In the genomic region with DNA sequence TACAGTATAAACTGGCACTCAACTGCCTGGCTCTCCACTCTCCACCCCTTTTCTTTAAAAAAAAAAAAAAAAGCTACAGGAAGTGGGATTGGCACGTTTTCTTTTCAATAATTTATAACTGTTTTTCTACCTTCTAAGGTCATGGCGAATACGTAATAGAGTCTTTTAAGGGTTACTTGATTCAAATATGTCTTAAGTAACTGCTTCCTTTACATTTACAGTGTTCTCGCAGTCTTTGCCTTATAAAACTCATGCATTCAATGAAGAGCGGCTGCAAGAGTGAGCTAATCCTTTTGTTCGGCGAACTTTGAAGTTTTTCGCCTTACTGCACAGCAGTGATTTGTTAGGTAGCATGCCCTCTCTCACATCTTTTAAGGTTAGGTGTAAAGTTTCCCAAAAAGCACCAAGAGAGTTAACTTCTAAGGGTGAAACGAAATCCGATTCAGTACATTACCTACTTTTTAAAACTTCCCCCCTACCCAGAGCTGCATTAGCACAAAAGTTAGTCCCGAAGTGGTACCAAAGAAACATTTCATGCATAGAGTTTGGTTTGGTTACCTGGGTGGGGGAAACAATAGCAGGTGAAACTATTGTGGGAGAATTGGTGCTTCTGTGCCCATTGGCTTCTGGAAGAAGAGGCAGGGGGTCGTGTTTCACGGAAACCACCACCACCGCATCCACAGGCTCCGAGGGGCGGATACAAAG, we compare ENCODE assay signal across 12 cellular contexts. TPM values are rescaled to one million over a fixed set of nuclear protein-coding genes. Genes with fewer than 3 reads are reported as not detected.
A peak's percentile ranks its signal among the peaks of the same experiment; 100 is the strongest.
DNase-seq lines count a peak whose midpoint lies in the region; ATAC-seq, FAIRE-seq and TF ChIP-seq lines count a peak whose summit lies in the region.
"Had no signal": no experiment of that assay in that cellular context is flagged by ENCODE, and none has a peak within 500 bp of the region (broad histone marks: within the 10 kb centered on the region; RNA-seq: fewer than 3 reads in every experiment).

No MANE protein-coding gene starts in this region.

- peak overlapping the region; percentile 91 for H3K4me3 ChIP-seq in A549
- peak overlapping the region; percentile 11 for H3K4me3 ChIP-seq in HAP-1
- H3K4me3 ChIP-seq in keratinocyte (ENCODE audit: control insufficient read depth in 2 of 3, extremely low read depth in 1 of 3, insufficient read depth in 2 of 3, low read depth in 1 of 3, low read length in 3 of 3): peak overlapping the region; percentile 74 to 91 (median 77)

- FAIRE-seq in A549 (lab: Jason Lieb, UNC) (no peak), keratinocyte (lab: Jason Lieb, UNC) (no peak), GM12891 (lab: Jason Lieb, UNC) (no peak)

- H3K79me2 ChIP-seq in keratinocyte (ENCODE audit: control insufficient read depth, insufficient read depth, low read length): peaks cover 68% of the 10 kb centered on the region

- in situ Hi-C loops in HAP-1 (cut with MboI; ENCODE audit: low sequenced_read_pairs): no loop called here

- TF ChIP-seq POLR2A in A549 (IDR thresholded peaks at IDR 0.05; ENCODE audit: low read length) (no peak), GM12891 (IDR thresholded peaks at IDR 0.05; ENCODE audit: low read depth, low read length) (no peak)

- H3K4me2 ChIP-seq in A549 (peak overlapping the region; percentile 81), keratinocyte (ENCODE audit: control insufficient read depth, extremely low read depth, insufficient read depth, low read depth, low read length) (peak overlapping the region; percentile 98)

- H3K9me1 ChIP-seq in keratinocyte (ENCODE audit: control insufficient read depth, extremely low read depth, insufficient read depth, low read length): no peaks in the 10 kb centered on the region

- TF ChIP-seq CTCF in A549 (IDR thresholded peaks at IDR 0.05): no peak
- TF ChIP-seq CTCF in keratinocyte (optimal IDR thresholded peaks at IDR 0.05 in 1 of 3, IDR thresholded peaks at IDR 0.05 in 1 of 3, conservative IDR thresholded peaks at IDR 0.05 in 1 of 3; ENCODE audit: extremely low read depth in 1 of 3, insufficient read depth in 2 of 3, low read length in 3 of 3): no peak

- H3K9me3 ChIP-seq in A549 (no peaks in the 10 kb centered on the region), HAP-1 (no peaks in the 10 kb centered on the region), keratinocyte (ENCODE audit: control insufficient read depth, low read depth, low read length) (no peaks in the 10 kb centered on the region)

- no peak for ATAC-seq in A549
- no peak for ATAC-seq in HG03521 (IDR thresholded peaks at IDR 0.05; ENCODE audit: unreplicated experiment)
- ATAC-seq in HG03342 (IDR thresholded peaks at IDR 0.05; ENCODE audit: unreplicated experiment): no peak

- no peaks in the 10 kb centered on the region; the same call in 1 of the 2 replicates for H3K36me3 ChIP-seq in HAP-1 (replicated peaks)
- peaks cover 3 to 9% of the 10 kb centered on the region in 2 experiments for H3K36me3 ChIP-seq in keratinocyte (ENCODE audit: control insufficient read depth in 2 of 2, extremely low read depth in 1 of 2, insufficient read depth in 2 of 2, low read length in 2 of 2)

- peaks cover 41% of the 10 kb centered on the region for H3K4me1 ChIP-seq in A549
- peaks cover 23% of the 10 kb centered on the region for H3K4me1 ChIP-seq in HAP-1
- H3K4me1 ChIP-seq in keratinocyte (ENCODE audit: control insufficient read depth, extremely low read depth, insufficient read depth, low read length): peaks cover 55% of the 10 kb centered on the region

- dilution Hi-C loops in keratinocyte (cut with MboI; ENCODE audit: extremely low pct_ligation_motif_present, low sequenced_read_pairs): no loop called here

- DNase-seq in A549 (ENCODE audit: low read depth in 1 of 2, low spot score in 1 of 2): peak in 1 of 2 experiments; percentile 21
- DNase-seq in HAP-1 (ENCODE audit: low spot score in 2 of 2): peak; percentile 45 to 57
- DNase-seq in astrocyte of the hippocampus (ENCODE audit: low read depth, low spot score): peak; percentile 57
- DNase-seq in keratinocyte (ENCODE audit: low read depth, low spot score): no peak
- no peak for DNase-seq in GM12891 (ENCODE audit: insufficient read length, low spot score)
- DNase-seq in NCI-H774 (lab: John Stamatoyannopoulos, UW): no peak
- DNase-seq: foreskin melanocyte, GF-D8, GOT3, NCI-H1105 had no signal

- no peak for TF ChIP-seq EP300 in A549 (IDR thresholded peaks at IDR 0.05)

- CTCF ChIA-PET in A549 (lab: Yijun Ruan, JAX): interaction anchor here (0.8 to 1.9 kb wide), 7 partner anchors 17 to 164 kb away, joined by 3 to 7 read pairs (median 5); no protein-coding TSS in a partner anchor

- H3K27ac ChIP-seq in A549 (peak overlapping the region; percentile 99 to 100), keratinocyte (ENCODE audit: control insufficient read depth, insufficient read depth, low read length) (peak overlapping the region; percentile 70)

- POLR2A ChIA-PET in A549 (lab: Yijun Ruan, JAX): interaction anchor here (0.6 to 1.4 kb wide), 3 partner anchors 30 to 78 kb away, joined by 3 to 4 read pairs (median 3); no protein-coding TSS in a partner anchor

- no peaks in the 10 kb centered on the region for H4K20me1 ChIP-seq in keratinocyte (ENCODE audit: control insufficient read depth, extremely low read depth, insufficient read depth, low read length)

- no peak overlapping the region for H2AFZ ChIP-seq in keratinocyte (ENCODE audit: control insufficient read depth, low read length)

- WGBS in A549 (ENCODE audit: missing lambda C conversion rate): 16% methylated on average over 16 of the region's 16 CpGs

- peak overlapping the region; percentile 70 for H3K9ac ChIP-seq in keratinocyte (ENCODE audit: control insufficient read depth, extremely low read depth, insufficient read depth, low read length)

- H3K27me3 ChIP-seq in HAP-1 (ENCODE audit: low read depth) (no peaks in the 10 kb centered on the region), keratinocyte (ENCODE audit: control insufficient read depth, extremely low read depth, insufficient read depth, low read length) (no peaks in the 10 kb centered on the region)

- no peak for TF ChIP-seq RAD21 in A549 (conservative IDR thresholded peaks at IDR 0.05 in 1 of 2, IDR thresholded peaks at IDR 0.05 in 1 of 2)

TF ChIP-seq in A549, 52 proteins besides CTCF, POLR2A, EP300 and RAD21:
- no peak for TF ChIP-seq PHF8 (IDR thresholded peaks at IDR 0.05; ENCODE audit: borderline replicate concordance, low read depth)

TF ChIP-seq in GM12891, 5 proteins besides CTCF, POLR2A, EP300 and RAD21:
- TF ChIP-seq TAF1 (IDR thresholded peaks at IDR 0.05; ENCODE audit: low read depth, low read length) (no peak), POLR2AphosphoS5 (IDR thresholded peaks at IDR 0.05; ENCODE audit: low read depth, low read length) (no peak), PAX5 (IDR thresholded peaks at IDR 0.05; ENCODE audit: insufficient read depth, low read length, severe bottlenecking) (no peak), SPI1 (IDR thresholded peaks at IDR 0.05; ENCODE audit: low read depth, low read length) (no peak), POU2F2 (IDR thresholded peaks at IDR 0.05; ENCODE audit: low read depth, low read length) (no peak)

RNA-seq across cellular contexts. Expression of a gene that starts 2.0 kb away (rescaled TPM):
- polyA plus RNA-seq in A549 (2011; rRNA removed) (21.1 and 26.1 TPM in 2 replicates), A549 (2017; fragmentation: RNase III; extraction: RNeasy Plus Mini Kit Qiagen cat#74134 plus additional on column Dnase treatment) (32.1 to 37.3 TPM (median 35.4 TPM) in 3 replicates), keratinocyte (18.7 to 57.6 TPM (median 32.1 TPM) in 3 replicates)
- 29.8 and 35.5 TPM in 2 replicates for polyA plus RNA-seq in A549 (2012; cell fraction: cytosol; rRNA removed)
- 20.9 and 33.2 TPM in 2 replicates for polyA plus RNA-seq in A549 (2012; cell fraction: nucleus; rRNA removed)
- 33.6 and 34.5 TPM in 2 replicates for polyA minus RNA-seq in A549 (2011; rRNA and poly(A)+ RNA removed)
- polyA plus RNA-seq in keratinocyte (2011; ENCODE audit: low read depth): 48.7 TPM
- polyA plus RNA-seq in keratinocyte (2011; cell fraction: cytosol; rRNA removed): 47.7 and 50.2 TPM in 2 replicates
- polyA plus RNA-seq in keratinocyte (2011; cell fraction: nucleus; rRNA removed): 33.7 and 34.6 TPM in 2 replicates
- polyA plus RNA-seq in keratinocyte (2012; ENCODE audit: low replicate concordance): 49.3 and 53.0 TPM in 2 replicates
- 33.7 to 42.3 TPM (median 35.1 TPM) in 3 replicates for polyA minus RNA-seq in keratinocyte
- polyA minus RNA-seq in keratinocyte (2011; cell fraction: cytosol; rRNA and poly(A)+ RNA removed): 30.9 TPM
- polyA minus RNA-seq in keratinocyte (2011; cell fraction: nucleus; rRNA and poly(A)+ RNA removed): 25.3 and 31.6 TPM in 2 replicates
- 4.6 TPM for polyA plus RNA-seq in GM12891 (2012; ENCODE audit: low read depth, missing spikeins)

Comparison
In these comparisons a context has a peak if more than half of its experiments do, and no peak if none do; other contexts are left out.
1. DNase-seq: peak in HAP-1 (2 of 2) and astrocyte of the hippocampus (single experiment); none in keratinocyte (single experiment), GM12891 (single experiment) and NCI-H774 (single experiment).
2. H3K4me3 ChIP-seq: peak in every context shown above with its lines; median percentile 91 in A549; 77 in keratinocyte; 11 in HAP-1.